ENCODE assay signal across 22 cellular contexts in genomic region chr17:80286638-80286960, GRCh38. TPM values are rescaled to one million over a fixed set of nuclear protein-coding genes. Genes with fewer than 3 reads are reported as not detected.
DNase-seq lines count a peak whose midpoint lies in the region; ATAC-seq and TF ChIP-seq lines count a peak whose summit lies in the region.
"Had no signal": no experiment of that assay in that cellular context is flagged by ENCODE, and none has a peak within 500 bp of the region (broad histone marks: within the 10 kb centered on the region; RNA-seq: fewer than 3 reads in every experiment).

No MANE protein-coding gene starts in this region.

- H3K4me1 ChIP-seq in lower lobe of right lung (no peaks in the 10 kb centered on the region), PC-9 (replicated peaks; ENCODE audit: insufficient read depth) (no peaks in the 10 kb centered on the region)

- H3K4me1 Mint-ChIP-seq in activated T-cell treated with anti-CD3 and anti-CD28 coated beads, Interleukin-2, amount 50 U/mL, for 24 hours (ENCODE audit: low read depth): peaks cover 24% of the 10 kb centered on the region

- H2AFZ ChIP-seq in PC-9: no peak overlapping the region

- intact Hi-C loops in lower lobe of right lung (cut with DNase I) (no loop called here), posterior vena cava (cut with DNase I) (no loop called here), PC-9 (cut with micrococcal nuclease; ENCODE audit: unreplicated experiment) (no loop called here)

- H3K27me3 ChIP-seq in lower lobe of right lung (ENCODE audit: low read depth): no peaks in the 10 kb centered on the region
- H3K27me3 ChIP-seq in PC-9 (ENCODE audit: insufficient read depth, low read depth): no peaks in the 10 kb centered on the region
- H3K27me3 ChIP-seq: MG63 had no signal

- H3K27me3 Mint-ChIP-seq in activated T-cell treated with anti-CD3 and anti-CD28 coated beads, Interleukin-2, amount 50 U/mL, for 24 hours: no peaks in the 10 kb centered on the region
- H3K27me3 Mint-ChIP-seq: CD8-positive, alpha-beta memory T cell had no signal

- H3K27ac Mint-ChIP-seq in activated T-cell treated with anti-CD3 and anti-CD28 coated beads, Interleukin-2, amount 50 U/mL, for 24 hours: peak overlapping the region; percentile 69

- no peak for ATAC-seq in lower lobe of right lung
- no peak for ATAC-seq in HG03280 (IDR thresholded peaks at IDR 0.05; ENCODE audit: unreplicated experiment)

- H3K9me3 ChIP-seq in lower lobe of right lung: no peaks in the 10 kb centered on the region
- no peaks in the 10 kb centered on the region for H3K9me3 ChIP-seq in PC-9 (ENCODE audit: insufficient read depth, low read depth)
- H3K9me3 ChIP-seq: MG63 had no signal

- CTCF ChIA-PET in RWPE1 (lab: Yijun Ruan, JAX): no interaction called here
- CTCF ChIA-PET in PC-9 (lab: Charles Lee): no interaction called here

- no peak overlapping the region for H3K4me3 Mint-ChIP-seq in activated T-cell treated with anti-CD3 and anti-CD28 coated beads, Interleukin-2, amount 50 U/mL, for 24 hours

- no peak overlapping the region for H3K4me2 ChIP-seq in PC-9

- no peak for DNase-seq in activated T-cell treated with anti-CD3 and anti-CD28 coated beads, Interleukin-2, amount 50 U/mL, for 24 hours
- no peak for DNase-seq in activated T-cell treated with anti-CD3 and anti-CD28 coated beads, Interleukin-2, amount 50 U/mL, for 1 hour
- DNase-seq in RWPE1 (ENCODE audit: low spot score): no peak
- DNase-seq in lower lobe of right lung: peak; percentile 30
- DNase-seq in posterior vena cava (ENCODE audit: low spot score): peak; percentile 71
- DNase-seq in NCI-H2081 treated with DMSO at 0.1 percent for 48 hours (lab: John Stamatoyannopoulos, UW): no peak
- DNase-seq in PC-9: no peak
- DNase-seq: 8988T, ACHN, C1 segment of cervical spinal cord, Calu3, DMS79 treated with DMSO at 0.1 percent for 48 hours, GF-D8, KG1, MG63, NCI-H2029, NCI-H2227 treated with DMSO at 0.1 percent for 48 hours, NCI-H526 treated with DMSO at 0.1 percent for 48 hours, SIG-M5 had no signal

- H3K27ac ChIP-seq in RWPE1 (peak overlapping the region; percentile 33), lower lobe of right lung (no peak overlapping the region), PC-9 (no peak overlapping the region)
- H3K27ac ChIP-seq: SK-N-MC had no signal

- no peaks in the 10 kb centered on the region for H3K9me2 ChIP-seq in PC-9 (ENCODE audit: insufficient read depth)

- no peaks in the 10 kb centered on the region for H3K9me3 Mint-ChIP-seq in activated T-cell treated with anti-CD3 and anti-CD28 coated beads, Interleukin-2, amount 50 U/mL, for 24 hours
- H3K9me3 Mint-ChIP-seq: CD8-positive, alpha-beta memory T cell had no signal

- H4K20me1 ChIP-seq in PC-9 (ENCODE audit: insufficient read depth): no peaks in the 10 kb centered on the region

- no peaks in the 10 kb centered on the region for H3F3A ChIP-seq in PC-9 (ENCODE audit: insufficient read depth, low read depth)

- H3K36me3 ChIP-seq in lower lobe of right lung (peaks cover 93% of the 10 kb centered on the region), PC-9 (ENCODE audit: low read depth) (no peaks in the 10 kb centered on the region)

- POLR2A ChIA-PET in RWPE1 (lab: Yijun Ruan, JAX; ENCODE audit: low non-redundant PET): no interaction called here
- POLR2A ChIA-PET in PC-9 (lab: Charles Lee; ENCODE audit: unreplicated experiment): no interaction called here

- BruUV-seq in PC-9 (replicated peaks; lab: Mats Ljungman, UMichigan): no TSS peak

- peaks cover 89% of the 10 kb centered on the region for H3K36me3 Mint-ChIP-seq in activated T-cell treated with anti-CD3 and anti-CD28 coated beads, Interleukin-2, amount 50 U/mL, for 24 hours (ENCODE audit: low read depth)

- TF ChIP-seq CTCF in RWPE1 (conservative IDR thresholded peaks at IDR 0.05; ENCODE audit: low read depth): no peak
- TF ChIP-seq CTCF in lower lobe of right lung (IDR thresholded peaks at IDR 0.05): no peak
- TF ChIP-seq CTCF in PC-9 (conservative IDR thresholded peaks at IDR 0.05): no peak

- H3K4me3 ChIP-seq in lower lobe of right lung (no peak overlapping the region), PC-9 (no peak overlapping the region)
- H3K4me3 ChIP-seq: MG63, SK-N-MC had no signal

- no peaks in the 10 kb centered on the region for H3K79me2 ChIP-seq in PC-9 (ENCODE audit: low read depth)

RNA-seq across cellular contexts. Expression of gene RNF213, which starts 25.9 kb away (rescaled TPM):
- total RNA-seq in lower lobe of right lung (300 TPM), posterior vena cava (10 to 100 TPM; 98.8 to 99.3 TPM), PC-9 (2021) (179 and 207 TPM in 2 replicates)

Comparison
In these comparisons a context has a peak if more than half of its experiments do, and no peak if none do; other contexts are left out.
1. DNase-seq: peak in lower lobe of right lung (single experiment) and posterior vena cava (single experiment); none in activated T-cell treated with anti-CD3 and anti-CD28 coated beads, Interleukin-2, amount 50 U/mL, for 24 hours (single experiment), activated T-cell treated with anti-CD3 and anti-CD28 coated beads, Interleukin-2, amount 50 U/mL, for 1 hour (single experiment), RWPE1 (single experiment), NCI-H2081 treated with DMSO at 0.1 percent for 48 hours (single experiment) and PC-9 (0 of 2).